Comparison of ENCODE assay signal across 23 cellular contexts in genomic region chr6:14966111-14966901, GRCh38.
DNase-seq lines count a peak whose midpoint lies in the region; ATAC-seq and TF ChIP-seq lines count a peak whose summit lies in the region.
"Had no signal": no experiment of that assay in that cellular context is flagged by ENCODE, and none has a peak within 500 bp of the region (broad histone marks: within the 10 kb centered on the region; RNA-seq: fewer than 3 reads in every experiment).

No MANE protein-coding gene starts in this region.

- H3K27me3 ChIP-seq in Loucy (ENCODE audit: insufficient read depth, low read length, poor library complexity, severe bottlenecking) (no peaks in the 10 kb centered on the region), endodermal cell (ENCODE audit: control insufficient read depth, insufficient read depth, low read length, poor library complexity, severe bottlenecking) (no peaks in the 10 kb centered on the region), neutrophil (no peaks in the 10 kb centered on the region)
- H3K27me3 ChIP-seq: body of pancreas, SJCRH30 had no signal

- H3K36me3 ChIP-seq in Loucy (ENCODE audit: insufficient read depth, low read length) (no peaks in the 10 kb centered on the region), endodermal cell (ENCODE audit: control insufficient read depth, insufficient read depth, low read length) (no peaks in the 10 kb centered on the region), neutrophil (no peaks in the 10 kb centered on the region)
- H3K36me3 ChIP-seq: SJCRH30 had no signal

- H3K9me3 Mint-ChIP-seq in endodermal cell: peaks cover 4% of the 10 kb centered on the region
- H3K9me3 Mint-ChIP-seq: activated CD8-positive, alpha-beta T cell treated with anti-CD3 and anti-CD28 coated beads for 36 hours; immature natural killer cell had no signal

- DNase-seq in ELF-1 (ENCODE audit: low read depth, low spot score) (peak; percentile 58), endodermal cell (peak; percentile 76), SHP77 (lab: John Stamatoyannopoulos, UW) (no peak), ACHN (no peak)
- DNase-seq in NK-92 treated with Interleukin-12 subunit alpha and Interleukin-12 subunit beta, amount 100 ng/mL, for 24 hours (lab: John Stamatoyannopoulos, UW): no peak
- DNase-seq: activated CD8-positive, alpha-beta T cell treated with anti-CD3 and anti-CD28 coated beads for 36 hours; activated T-cell treated with anti-CD3 and anti-CD28 coated beads, Interleukin-2, amount 50 U/mL, for 4 hours; body of pancreas; immature natural killer cell; naive B cell; NCI-H1048; NCI-H2029; SJCRH30; stimulated activated CD8-positive, alpha-beta memory T cell treated with anti-CD3 and anti-CD28 coated beads, Interleukin-4, amount 100 ng/mL, for 48 hours; substantia nigra; T-helper 17 cell had no signal

- no peaks in the 10 kb centered on the region for H4K20me1 ChIP-seq in Loucy (ENCODE audit: insufficient read depth, low read length, poor library complexity, severe bottlenecking)

- peak overlapping the region; percentile 16 for H3K27ac Mint-ChIP-seq in endodermal cell
- H3K27ac Mint-ChIP-seq: activated CD8-positive, alpha-beta T cell treated with anti-CD3 and anti-CD28 coated beads for 36 hours; activated naive CD4-positive, alpha-beta T cell treated with anti-CD3 and anti-CD28 coated beads, Interleukin-2, amount 50 U/mL, for 72 hours; immature natural killer cell; progenitor cell of endocrine pancreas; T-helper 17 cell had no signal

- no peak overlapping the region for H3K9ac ChIP-seq in Loucy (ENCODE audit: low read depth, low read length, poor library complexity, severe bottlenecking)
- H3K9ac ChIP-seq in endodermal cell (ENCODE audit: extremely low read depth, low read length, poor library complexity, severe bottlenecking): no peak overlapping the region

- H3K27ac ChIP-seq in endodermal cell (ENCODE audit: low read depth, low read length) (no peak overlapping the region), neutrophil (peak overlapping the region; percentile 43)
- H3K27ac ChIP-seq: body of pancreas, epithelial cell of prostate, SJCRH30 had no signal

- no peak for ATAC-seq in GM18520 (IDR thresholded peaks at IDR 0.05; ENCODE audit: unreplicated experiment)
- ATAC-seq: activated CD8-positive, alpha-beta T cell treated with anti-CD3 and anti-CD28 coated beads for 36 hours; activated T-cell treated with anti-CD3 and anti-CD28 coated beads, Interleukin-2, amount 50 U/mL, for 4 hours; body of pancreas; T-helper 17 cell had no signal

- no peak overlapping the region for H3K4me3 Mint-ChIP-seq in endodermal cell
- H3K4me3 Mint-ChIP-seq: activated CD8-positive, alpha-beta T cell treated with anti-CD3 and anti-CD28 coated beads for 36 hours; activated T-cell treated with anti-CD3 and anti-CD28 coated beads, Interleukin-2, amount 50 U/mL, for 4 hours; immature natural killer cell; naive B cell; T-helper 17 cell had no signal

- H3K4me1 Mint-ChIP-seq in endodermal cell: peaks cover 23% of the 10 kb centered on the region
- H3K4me1 Mint-ChIP-seq: immature natural killer cell, T-helper 17 cell had no signal

- H3K4me3 ChIP-seq in Loucy (ENCODE audit: low read length, poor library complexity, severe bottlenecking): no peak overlapping the region
- H3K4me3 ChIP-seq in endodermal cell (ENCODE audit: low read length): no peak overlapping the region
- no peak overlapping the region for H3K4me3 ChIP-seq in neutrophil (ENCODE audit: low read depth in 1 of 2, low read length in 1 of 2)
- H3K4me3 ChIP-seq: body of pancreas, lung, SJCRH30 had no signal

- H2AFZ ChIP-seq in Loucy (ENCODE audit: low read length): peak overlapping the region; percentile 29; the same call in 1 of the 2 replicates

- no peaks in the 10 kb centered on the region for H3K9me2 ChIP-seq in Loucy (replicated peaks; ENCODE audit: low read depth, low read length)

- peaks cover 2% of the 10 kb centered on the region for H3K36me3 Mint-ChIP-seq in endodermal cell (ENCODE audit: low read depth)
- H3K36me3 Mint-ChIP-seq: activated naive CD4-positive, alpha-beta T cell treated with anti-CD3 and anti-CD28 coated beads, Interleukin-2, amount 50 U/mL, for 72 hours; immature natural killer cell had no signal

- no peaks in the 10 kb centered on the region for H3F3A ChIP-seq in Loucy (ENCODE audit: low read depth)

- 77 to 83% methylated on average over 7 of the region's 8 CpGs for WGBS in endodermal cell (ENCODE audit: insufficient coverage in 1 of 2, insufficient read length in 1 of 2), 2 experiments

- TF ChIP-seq CTCF in Loucy (conservative IDR thresholded peaks at IDR 0.05; ENCODE audit: low read length): no peak
- no peak for TF ChIP-seq CTCF in endodermal cell (conservative IDR thresholded peaks at IDR 0.05)
- TF ChIP-seq CTCF in neutrophil (IDR thresholded peaks at IDR 0.05): no peak

- H3K9me3 ChIP-seq in Loucy (ENCODE audit: insufficient read depth, low read depth, low read length): no peaks in the 10 kb centered on the region
- peaks cover 5% of the 10 kb centered on the region for H3K9me3 ChIP-seq in endodermal cell (ENCODE audit: control insufficient read depth, low read length)
- H3K9me3 ChIP-seq in neutrophil: no peaks in the 10 kb centered on the region
- H3K9me3 ChIP-seq: body of pancreas, SJCRH30 had no signal

- in situ Hi-C loops in ACHN (cut with HindIII; ENCODE audit: low pct_ligation_motif_present, low pct_unique_long_range_greater_than_20kb, low sequenced_read_pairs): no loop called here

- H3K79me2 ChIP-seq in Loucy (ENCODE audit: insufficient read depth, low read length): no peaks in the 10 kb centered on the region

- H3K4me1 ChIP-seq in Loucy (ENCODE audit: insufficient read depth, low read length, poor library complexity, severe bottlenecking) (peaks cover 5% of the 10 kb centered on the region), endodermal cell (ENCODE audit: control insufficient read depth, insufficient read depth, low read length) (peaks cover 9% of the 10 kb centered on the region), neutrophil (ENCODE audit: control insufficient read depth in 1 of 2, insufficient read depth in 1 of 2, low read depth in 1 of 2, low read length in 1 of 2) (peaks cover 17 to 25% of the 10 kb centered on the region in 2 experiments)
- H3K4me1 ChIP-seq: body of pancreas had no signal

- H3K27me3 Mint-ChIP-seq in endodermal cell (ENCODE audit: insufficient read depth): no peaks in the 10 kb centered on the region
- H3K27me3 Mint-ChIP-seq: activated CD8-positive, alpha-beta T cell treated with anti-CD3 and anti-CD28 coated beads for 36 hours; naive B cell; T-helper 17 cell had no signal

- H3K4me2 ChIP-seq in Loucy (ENCODE audit: low read depth, low read length, poor library complexity, severe bottlenecking): no peak overlapping the region

Comparison
In these comparisons a context has a peak if more than half of its experiments do, and no peak if none do; other contexts are left out.
1. DNase-seq: peak in ELF-1 (single experiment) and endodermal cell (single experiment); none in SHP77 (0 of 2), ACHN (single experiment) and NK-92 treated with Interleukin-12 subunit alpha and Interleukin-12 subunit beta, amount 100 ng/mL, for 24 hours (single experiment).